In the genomic region with DNA sequence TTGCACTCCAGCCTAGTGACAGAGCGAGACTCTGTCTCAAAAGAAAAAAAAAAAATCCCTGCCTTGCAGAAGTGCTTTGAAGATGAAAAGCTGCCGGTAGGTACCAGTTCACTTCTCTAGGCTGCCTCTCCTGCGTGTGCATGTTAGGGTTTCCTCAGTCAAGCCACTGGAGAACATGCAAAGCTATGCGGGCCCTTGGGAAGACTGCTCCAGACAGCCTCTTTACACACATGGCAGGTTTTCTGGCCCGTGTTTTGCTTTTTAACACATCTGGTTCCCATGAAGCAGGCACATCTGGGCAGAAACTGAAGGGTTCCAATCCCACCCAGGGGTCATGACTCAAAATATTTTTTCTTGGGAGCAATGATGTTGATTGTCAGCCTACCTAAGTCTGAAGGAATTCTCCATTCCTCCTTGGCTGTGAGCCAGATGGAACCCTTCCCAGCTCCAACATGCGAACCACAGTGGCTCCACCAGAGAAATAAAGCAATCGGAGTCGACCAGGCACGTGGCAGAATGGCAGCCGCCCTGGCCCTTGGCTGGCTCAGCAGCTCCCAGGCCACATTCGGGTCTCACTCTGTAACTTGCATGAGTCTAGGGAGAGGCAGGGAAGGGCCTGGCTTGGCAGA, we compare ENCODE assay signal across 1 cellular context.
TF ChIP-seq lines count a peak whose summit lies in the region.

No MANE protein-coding gene starts in this region.

TF ChIP-seq in HepG2, 621 proteins besides CTCF, POLR2A, EP300 and RAD21 (continued from another document):
- TF ChIP-seq, protein P1, sequence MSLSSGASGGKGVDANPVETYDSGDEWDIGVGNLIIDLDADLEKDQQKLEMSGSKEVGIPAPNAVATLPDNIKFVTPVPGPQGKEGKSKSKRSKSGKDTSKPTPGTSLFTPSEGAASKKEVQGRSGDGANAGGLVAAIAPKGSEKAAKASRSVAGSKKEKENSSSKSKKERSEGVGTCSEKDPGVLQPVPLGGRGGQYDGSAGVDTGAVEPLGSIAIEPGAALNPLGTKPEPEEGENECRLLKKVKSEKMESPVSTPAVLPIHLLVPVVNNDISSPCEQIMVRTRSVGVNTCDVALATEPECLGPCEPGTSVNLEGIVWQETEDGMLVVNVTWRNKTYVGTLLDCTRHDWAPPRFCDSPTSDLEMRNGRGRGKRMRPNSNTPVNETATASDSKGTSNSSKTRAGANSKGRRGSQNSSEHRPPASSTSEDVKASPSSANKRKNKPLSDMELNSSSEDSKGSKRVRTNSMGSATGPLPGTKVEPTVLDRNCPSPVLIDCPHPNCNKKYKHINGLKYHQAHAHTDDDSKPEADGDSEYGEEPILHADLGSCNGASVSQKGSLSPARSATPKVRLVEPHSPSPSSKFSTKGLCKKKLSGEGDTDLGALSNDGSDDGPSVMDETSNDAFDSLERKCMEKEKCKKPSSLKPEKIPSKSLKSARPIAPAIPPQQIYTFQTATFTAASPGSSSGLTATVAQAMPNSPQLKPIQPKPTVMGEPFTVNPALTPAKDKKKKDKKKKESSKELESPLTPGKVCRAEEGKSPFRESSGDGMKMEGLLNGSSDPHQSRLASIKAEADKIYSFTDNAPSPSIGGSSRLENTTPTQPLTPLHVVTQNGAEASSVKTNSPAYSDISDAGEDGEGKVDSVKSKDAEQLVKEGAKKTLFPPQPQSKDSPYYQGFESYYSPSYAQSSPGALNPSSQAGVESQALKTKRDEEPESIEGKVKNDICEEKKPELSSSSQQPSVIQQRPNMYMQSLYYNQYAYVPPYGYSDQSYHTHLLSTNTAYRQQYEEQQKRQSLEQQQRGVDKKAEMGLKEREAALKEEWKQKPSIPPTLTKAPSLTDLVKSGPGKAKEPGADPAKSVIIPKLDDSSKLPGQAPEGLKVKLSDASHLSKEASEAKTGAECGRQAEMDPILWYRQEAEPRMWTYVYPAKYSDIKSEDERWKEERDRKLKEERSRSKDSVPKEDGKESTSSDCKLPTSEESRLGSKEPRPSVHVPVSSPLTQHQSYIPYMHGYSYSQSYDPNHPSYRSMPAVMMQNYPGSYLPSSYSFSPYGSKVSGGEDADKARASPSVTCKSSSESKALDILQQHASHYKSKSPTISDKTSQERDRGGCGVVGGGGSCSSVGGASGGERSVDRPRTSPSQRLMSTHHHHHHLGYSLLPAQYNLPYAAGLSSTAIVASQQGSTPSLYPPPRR (CRISPR knock-in tag; IDR thresholded peaks at IDR 0.05; ENCODE audit: borderline replicate concordance) = no peak
- TF ChIP-seq PAF1 (CRISPR knock-in tag; IDR thresholded peaks at IDR 0.05) (no peak), SALL2 (CRISPR knock-in tag; IDR thresholded peaks at IDR 0.05) (no peak), KAT8 (CRISPR knock-in tag; IDR thresholded peaks at IDR 0.05) (no peak), HCFC1 (IDR thresholded peaks at IDR 0.05; ENCODE audit: low read depth, low read length) (no peak), LCORL (IDR thresholded peaks at IDR 0.05) (no peak), LCORL (CRISPR knock-in tag; IDR thresholded peaks at IDR 0.05) (no peak), NFYB (CRISPR knock-in tag; IDR thresholded peaks at IDR 0.05) (no peak), ZKSCAN8 (CRISPR knock-in tag; IDR thresholded peaks at IDR 0.05; ENCODE audit: borderline replicate concordance) (no peak), CHCHD3 (CRISPR knock-in tag; IDR thresholded peaks at IDR 0.05) (no peak), NFE2L1 (CRISPR knock-in tag; IDR thresholded peaks at IDR 0.05; ENCODE audit: borderline replicate concordance) (no peak), MAFG (CRISPR knock-in tag; IDR thresholded peaks at IDR 0.05) (no peak), ZBTB8A (CRISPR knock-in tag; IDR thresholded peaks at IDR 0.05; ENCODE audit: borderline replicate concordance, low read depth) (no peak), ZBTB1 (CRISPR knock-in tag; IDR thresholded peaks at IDR 0.05; ENCODE audit: borderline replicate concordance) (no peak), ZFAT (CRISPR knock-in tag; conservative IDR thresholded peaks at IDR 0.05) (no peak), HOXA7 (CRISPR knock-in tag; IDR thresholded peaks at IDR 0.05) (no peak), NFKBIZ (CRISPR knock-in tag; IDR thresholded peaks at IDR 0.05) (no peak), ZNF546 (CRISPR knock-in tag; conservative IDR thresholded peaks at IDR 0.05) (no peak), ZFP36L2 (CRISPR knock-in tag; IDR thresholded peaks at IDR 0.05) (no peak)
- TF ChIP-seq, protein P2, sequence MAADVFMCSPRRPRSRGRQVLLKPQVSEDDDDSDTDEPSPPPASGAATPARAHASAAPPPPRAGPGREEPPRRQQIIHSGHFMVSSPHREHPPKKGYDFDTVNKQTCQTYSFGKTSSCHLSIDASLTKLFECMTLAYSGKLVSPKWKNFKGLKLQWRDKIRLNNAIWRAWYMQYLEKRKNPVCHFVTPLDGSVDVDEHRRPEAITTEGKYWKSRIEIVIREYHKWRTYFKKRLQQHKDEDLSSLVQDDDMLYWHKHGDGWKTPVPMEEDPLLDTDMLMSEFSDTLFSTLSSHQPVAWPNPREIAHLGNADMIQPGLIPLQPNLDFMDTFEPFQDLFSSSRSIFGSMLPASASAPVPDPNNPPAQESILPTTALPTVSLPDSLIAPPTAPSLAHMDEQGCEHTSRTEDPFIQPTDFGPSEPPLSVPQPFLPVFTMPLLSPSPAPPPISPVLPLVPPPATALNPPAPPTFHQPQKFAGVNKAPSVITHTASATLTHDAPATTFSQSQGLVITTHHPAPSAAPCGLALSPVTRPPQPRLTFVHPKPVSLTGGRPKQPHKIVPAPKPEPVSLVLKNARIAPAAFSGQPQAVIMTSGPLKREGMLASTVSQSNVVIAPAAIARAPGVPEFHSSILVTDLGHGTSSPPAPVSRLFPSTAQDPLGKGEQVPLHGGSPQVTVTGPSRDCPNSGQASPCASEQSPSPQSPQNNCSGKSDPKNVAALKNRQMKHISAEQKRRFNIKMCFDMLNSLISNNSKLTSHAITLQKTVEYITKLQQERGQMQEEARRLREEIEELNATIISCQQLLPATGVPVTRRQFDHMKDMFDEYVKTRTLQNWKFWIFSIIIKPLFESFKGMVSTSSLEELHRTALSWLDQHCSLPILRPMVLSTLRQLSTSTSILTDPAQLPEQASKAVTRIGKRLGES (CRISPR knock-in tag; IDR thresholded peaks at IDR 0.05; ENCODE audit: borderline replicate concordance) = no peak
